ENCODE assay signal across 10 cellular contexts in genomic region chr2:234363011-234363487, GRCh38.
DNase-seq lines count a peak whose midpoint lies in the region; ATAC-seq and TF ChIP-seq lines count a peak whose summit lies in the region.
"Had no signal": no experiment of that assay in that cellular context is flagged by ENCODE, and none has a peak within 500 bp of the region (broad histone marks: within the 10 kb centered on the region; RNA-seq: fewer than 3 reads in every experiment).

No MANE protein-coding gene starts in this region.

- H3K36me3 Mint-ChIP-seq in type B pancreatic cell: no peaks in the 10 kb centered on the region

- DNase-seq in NCI-H1417 (lab: John Stamatoyannopoulos, UW) (peak; percentile 66 to 90 (median 69)), NCI-H1417 treated with DMSO at 0.1 percent for 48 hours (lab: John Stamatoyannopoulos, UW) (no peak), NCI-H748 (lab: John Stamatoyannopoulos, UW; ENCODE audit: unreplicated experiment) (peak; percentile 85), glomerular visceral epithelial cell (ENCODE audit: extremely low spot score) (peak; percentile 63), type B pancreatic cell (ENCODE audit: extremely low spot score, unreplicated experiment) (no peak), OCI-M2 (lab: John Stamatoyannopoulos, UW; ENCODE audit: unreplicated experiment) (no peak)
- no peak for DNase-seq in stimulated activated CD4-positive, alpha-beta T cell treated with anti-CD3 and anti-CD28 coated beads, Interleukin-4, amount 100 ng/mL, for 24 hours
- DNase-seq: activated CD8-positive, alpha-beta memory T cell treated with anti-CD3 and anti-CD28 coated beads, Interleukin-2, amount 50 U/mL, for 48 hours; MV-4-11 had no signal

- H3K9me3 Mint-ChIP-seq in type B pancreatic cell: peaks cover 17% of the 10 kb centered on the region

- peak overlapping the region; percentile 86 for H3K27ac Mint-ChIP-seq in type B pancreatic cell

- no peak for TF ChIP-seq CTCF in type B pancreatic cell (conservative IDR thresholded peaks at IDR 0.05)

- peak overlapping the region; percentile 64 for H3K4me3 Mint-ChIP-seq in type B pancreatic cell

- H3K27me3 Mint-ChIP-seq in type B pancreatic cell: no peaks in the 10 kb centered on the region

- peaks cover 48% of the 10 kb centered on the region for H3K4me1 Mint-ChIP-seq in type B pancreatic cell (ENCODE audit: unreplicated experiment)

- ATAC-seq in GM19023 (IDR thresholded peaks at IDR 0.05; ENCODE audit: unreplicated experiment): no peak

Comparison
In these comparisons a context has a peak if more than half of its experiments do, and no peak if none do; other contexts are left out.
1. DNase-seq: peak in NCI-H1417 (3 of 3), NCI-H748 (single experiment) and glomerular visceral epithelial cell (single experiment); none in NCI-H1417 treated with DMSO at 0.1 percent for 48 hours (single experiment), type B pancreatic cell (single experiment), OCI-M2 (single experiment) and stimulated activated CD4-positive, alpha-beta T cell treated with anti-CD3 and anti-CD28 coated beads, Interleukin-4, amount 100 ng/mL, for 24 hours (single experiment).